10 cellular contexts compared by ENCODE assay signal in the genomic region with DNA sequence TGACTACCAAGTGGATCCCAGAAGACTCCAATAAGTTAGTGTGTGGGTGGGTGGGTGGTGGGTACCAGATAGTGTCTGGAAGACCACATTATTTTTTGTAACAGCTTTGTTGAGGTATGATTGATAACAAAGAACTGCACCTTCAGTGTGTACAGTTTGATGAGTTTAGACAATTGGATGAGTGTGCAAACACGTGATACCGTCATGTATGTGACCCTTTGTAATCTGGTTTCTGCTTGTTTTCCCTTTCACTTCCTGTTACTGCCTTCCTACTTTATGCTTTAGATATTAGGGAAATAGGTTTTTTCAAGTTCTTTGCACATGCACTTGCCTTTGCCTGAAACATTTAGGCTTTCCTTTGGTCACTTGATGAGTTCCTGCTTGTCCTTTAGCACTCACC. TPM values are rescaled to one million over a fixed set of nuclear protein-coding genes. Genes with fewer than 3 reads are reported as not detected.
A peak's percentile ranks its signal among the peaks of the same experiment; 100 is the strongest.
DNase-seq lines count a peak whose midpoint lies in the region; ATAC-seq and TF ChIP-seq lines count a peak whose summit lies in the region.
"Had no signal": no experiment of that assay in that cellular context is flagged by ENCODE, and none has a peak within 500 bp of the region (broad histone marks: within the 10 kb centered on the region; RNA-seq: fewer than 3 reads in every experiment).

No MANE protein-coding gene starts in this region.

- H3K4me3 ChIP-seq in CD4-positive, CD25-positive, alpha-beta regulatory T cell (ENCODE audit: low read depth, low read length) = no peak overlapping the region
- no peak overlapping the region for H3K4me3 ChIP-seq in GM23338
- H3K4me3 ChIP-seq in left lung = no peak overlapping the region
- H3K4me3 ChIP-seq: HAP-1, neural progenitor cell had no signal

- no peaks in the 10 kb centered on the region for H3K9me3 ChIP-seq in CD4-positive, CD25-positive, alpha-beta regulatory T cell (ENCODE audit: control insufficient read depth in 2 of 2, low read length in 2 of 2)
- H3K9me3 ChIP-seq in left lung = no peaks in the 10 kb centered on the region
- H3K9me3 ChIP-seq: HAP-1 had no signal

- TF ChIP-seq CTCF in GM23338 (conservative IDR thresholded peaks at IDR 0.05; ENCODE audit: low read depth in 2 of 2) (no peak), left lung (IDR thresholded peaks at IDR 0.05) (no peak)

- peaks cover 13% of the 10 kb centered on the region for H3K36me3 Mint-ChIP-seq in CD4-positive, CD25-positive, alpha-beta regulatory T cell
- H3K36me3 Mint-ChIP-seq in GM23338 (ENCODE audit: low read depth) = peaks cover 49% of the 10 kb centered on the region
- peaks cover 47% of the 10 kb centered on the region for H3K36me3 Mint-ChIP-seq in T-helper 2 cell treated with Interferon-gamma antibody and Interleukin-4, amounts not matched to agents 5 μg/mL and 100 μg/mL, for 36 hours (ENCODE audit: low read depth)

- H3K79me2 ChIP-seq in GM23338 (replicated peaks; ENCODE audit: insufficient read depth) = peaks cover 18% of the 10 kb centered on the region

- ATAC-seq in CD4-positive, CD25-positive, alpha-beta regulatory T cell (ENCODE audit: low read depth in 2 of 2) = peak in 1 of 2 donors; percentile 36
- ATAC-seq in GM23338 (no peak), left lung (peak; percentile 21)

- peak overlapping the region; percentile 30 for H3K27ac ChIP-seq in CD4-positive, CD25-positive, alpha-beta regulatory T cell (ENCODE audit: insufficient read depth, low read length, poor library complexity, severe bottlenecking)
- peak overlapping the region; percentile 89 for H3K27ac ChIP-seq in GM23338 (ENCODE audit: low read depth)
- H3K27ac ChIP-seq in left lung = peak overlapping the region in 1 of 2 donors; percentile 66
- H3K27ac ChIP-seq: neural progenitor cell had no signal

- H3K9me3 Mint-ChIP-seq in CD4-positive, CD25-positive, alpha-beta regulatory T cell = no peaks in the 10 kb centered on the region
- H3K9me3 Mint-ChIP-seq in GM23338 = no peaks in the 10 kb centered on the region
- no peaks in the 10 kb centered on the region for H3K9me3 Mint-ChIP-seq in T-helper 2 cell treated with Interferon-gamma antibody and Interleukin-4, amounts not matched to agents 5 μg/mL and 100 μg/mL, for 36 hours
- H3K9me3 Mint-ChIP-seq: neural progenitor cell had no signal

- H3K9me2 ChIP-seq in GM23338 (ENCODE audit: insufficient read depth) = no peaks in the 10 kb centered on the region

- H3K4me2 ChIP-seq in GM23338 = no peak overlapping the region
- H3K4me2 ChIP-seq: neural progenitor cell had no signal

- peak overlapping the region in 1 of 4 donors; percentile 71 for H3K4me3 Mint-ChIP-seq in CD4-positive, CD25-positive, alpha-beta regulatory T cell
- no peak overlapping the region for H3K4me3 Mint-ChIP-seq in GM23338
- no peak overlapping the region for H3K4me3 Mint-ChIP-seq in T-helper 2 cell treated with Interferon-gamma antibody and Interleukin-4, amounts not matched to agents 5 μg/mL and 100 μg/mL, for 36 hours
- H3K4me3 Mint-ChIP-seq: neural progenitor cell had no signal

- no peaks in the 10 kb centered on the region for H3K27me3 Mint-ChIP-seq in CD4-positive, CD25-positive, alpha-beta regulatory T cell
- H3K27me3 Mint-ChIP-seq in GM23338 (ENCODE audit: insufficient read depth, low read depth, poor library complexity) = peaks cover 3% of the 10 kb centered on the region
- no peaks in the 10 kb centered on the region for H3K27me3 Mint-ChIP-seq in T-helper 2 cell treated with Interferon-gamma antibody and Interleukin-4, amounts not matched to agents 5 μg/mL and 100 μg/mL, for 36 hours (ENCODE audit: low read depth)

- H3F3A ChIP-seq in GM23338 (replicated peaks; ENCODE audit: low read depth) = peaks cover 32% of the 10 kb centered on the region

- H3K4me1 Mint-ChIP-seq in CD4-positive, CD25-positive, alpha-beta regulatory T cell = peaks cover 19 to 71% (median 50%) of the 10 kb centered on the region in 4 donors
- peaks cover 31% of the 10 kb centered on the region for H3K4me1 Mint-ChIP-seq in GM23338
- peaks cover 20% of the 10 kb centered on the region for H3K4me1 Mint-ChIP-seq in T-helper 2 cell treated with Interferon-gamma antibody and Interleukin-4, amounts not matched to agents 5 μg/mL and 100 μg/mL, for 36 hours (ENCODE audit: low read depth)

- H3K27me3 ChIP-seq in CD4-positive, CD25-positive, alpha-beta regulatory T cell (ENCODE audit: control insufficient read depth, insufficient read depth, low read length) = no peaks in the 10 kb centered on the region
- H3K27me3 ChIP-seq in GM23338 (ENCODE audit: insufficient read depth) = no peaks in the 10 kb centered on the region
- no peaks in the 10 kb centered on the region for H3K27me3 ChIP-seq in left lung
- H3K27me3 ChIP-seq: neural progenitor cell had no signal

- peak overlapping the region; percentile 59 to 83 (median 68) for H3K27ac Mint-ChIP-seq in CD4-positive, CD25-positive, alpha-beta regulatory T cell
- peak overlapping the region; percentile 73 for H3K27ac Mint-ChIP-seq in GM23338
- peak overlapping the region; percentile 70 for H3K27ac Mint-ChIP-seq in T-helper 2 cell treated with Interferon-gamma antibody and Interleukin-4, amounts not matched to agents 5 μg/mL and 100 μg/mL, for 36 hours
- H3K27ac Mint-ChIP-seq: neural progenitor cell had no signal

- peaks cover 15% of the 10 kb centered on the region; the same call in 1 of the 2 replicates for H4K20me1 ChIP-seq in GM23338 (replicated peaks; ENCODE audit: insufficient read depth)

- H2AFZ ChIP-seq in GM23338 = no peak overlapping the region
- H2AFZ ChIP-seq: neural progenitor cell had no signal

- DNase-seq in CD4-positive, CD25-positive, alpha-beta regulatory T cell = peak in 1 of 3 donors; percentile 25
- no peak for DNase-seq in GM23338 (ENCODE audit: low spot score)
- DNase-seq in T-helper 2 cell treated with Interferon-gamma antibody and Interleukin-4, amounts not matched to agents 5 μg/mL and 100 μg/mL, for 36 hours (ENCODE audit: low spot score) = no peak
- DNase-seq in left lung = no peak
- no peak for DNase-seq in NCI-H146 treated with DMSO at 0.1 percent for 48 hours (lab: John Stamatoyannopoulos, UW; ENCODE audit: unreplicated experiment)
- DNase-seq in NCI-H2107 (lab: John Stamatoyannopoulos, UW) = no peak
- no peak for DNase-seq in activated CD4-positive, alpha-beta T cell treated with anti-CD3 and anti-CD28 coated beads for 48 hours
- no peak for DNase-seq in ecto neural progenitor cell (ENCODE audit: low spot score)

- H3K4me1 ChIP-seq in CD4-positive, CD25-positive, alpha-beta regulatory T cell (ENCODE audit: control insufficient read depth, insufficient read depth, low read length, poor library complexity, severe bottlenecking) = no peaks in the 10 kb centered on the region
- H3K4me1 ChIP-seq in GM23338 (ENCODE audit: insufficient read depth) (peaks cover 17% of the 10 kb centered on the region), left lung (peaks cover 0 to 44% of the 10 kb centered on the region in 2 donors)
- H3K4me1 ChIP-seq: neural progenitor cell had no signal

- intact Hi-C loops in left lung (cut with DNase I) = no loop called here

- peaks cover 46% of the 10 kb centered on the region for H3K36me3 ChIP-seq in CD4-positive, CD25-positive, alpha-beta regulatory T cell (ENCODE audit: control insufficient read depth, insufficient read depth, low read length)
- H3K36me3 ChIP-seq in GM23338 (ENCODE audit: insufficient read depth) = peaks cover 23% of the 10 kb centered on the region
- peaks cover 0 to 48% of the 10 kb centered on the region in 2 donors for H3K36me3 ChIP-seq in left lung

TF ChIP-seq in GM23338, 12 proteins besides CTCF, POLR2A, EP300 and RAD21 (continues in another document):
- TF ChIP-seq ETS1 (IDR thresholded peaks at IDR 0.05) (no peak), ZNF331 (CRISPR knock-in tag; IDR thresholded peaks at IDR 0.05; ENCODE audit: low read depth) (no peak), NANOG (IDR thresholded peaks at IDR 0.05; ENCODE audit: borderline replicate concordance) (no peak), CREB1 (CRISPR knock-in tag; IDR thresholded peaks at IDR 0.05; ENCODE audit: low read depth) (no peak), EZH2phosphoT487 (IDR thresholded peaks at IDR 0.05; ENCODE audit: unreplicated experiment) (no peak), EZH2 (IDR thresholded peaks at IDR 0.05; ENCODE audit: low read depth, unreplicated experiment) (no peak), STAT1 (IDR thresholded peaks at IDR 0.05; ENCODE audit: unreplicated experiment) (no peak), POLR2AphosphoS5 (IDR thresholded peaks at IDR 0.05; ENCODE audit: low read depth) (no peak)

RNA-seq across cellular contexts. Expression of gene RPL21, which starts 8.5 kb away (rescaled TPM):
- 1,575 TPM for total RNA-seq in CD4-positive, CD25-positive, alpha-beta regulatory T cell
- polyA plus RNA-seq in CD4-positive, CD25-positive, alpha-beta regulatory T cell = 1,000 to 10,000 TPM; 4,189 to 7,317 (median 5,908) TPM
- 1,037 and 1,529 TPM in 2 replicates for total RNA-seq in GM23338 (2014; rRNA removed; shearing (Covaris generic))
- polyA plus RNA-seq in GM23338 (2016; fragmentation: Nextera tagmentation; extraction: Ambion mirVana) = 1,343 and 1,538 TPM in 2 replicates
- total RNA-seq in left lung = 100 to 1,000 TPM; 737 to 814 TPM

RNA-seq across cellular contexts. Expression of gene RASL11A, which starts 10.8 kb away (rescaled TPM):
- total RNA-seq in CD4-positive, CD25-positive, alpha-beta regulatory T cell = 2.9 TPM
- polyA plus RNA-seq in CD4-positive, CD25-positive, alpha-beta regulatory T cell = under 1 TPM in 3 of 4 donors, not detected in 1; 0.25 to 0.84 (median 0.26) TPM
- total RNA-seq in GM23338 (2014; rRNA removed; shearing (Covaris generic)) = 3.3 and 3.8 TPM in 2 replicates
- 1.9 TPM in 2 replicates for polyA plus RNA-seq in GM23338 (2016; fragmentation: Nextera tagmentation; extraction: Ambion mirVana)
- 10 to 100 TPM; 12.2 to 12.6 TPM for total RNA-seq in left lung
